Comparison of ENCODE assay signal across 16 cellular contexts in the genomic region with DNA sequence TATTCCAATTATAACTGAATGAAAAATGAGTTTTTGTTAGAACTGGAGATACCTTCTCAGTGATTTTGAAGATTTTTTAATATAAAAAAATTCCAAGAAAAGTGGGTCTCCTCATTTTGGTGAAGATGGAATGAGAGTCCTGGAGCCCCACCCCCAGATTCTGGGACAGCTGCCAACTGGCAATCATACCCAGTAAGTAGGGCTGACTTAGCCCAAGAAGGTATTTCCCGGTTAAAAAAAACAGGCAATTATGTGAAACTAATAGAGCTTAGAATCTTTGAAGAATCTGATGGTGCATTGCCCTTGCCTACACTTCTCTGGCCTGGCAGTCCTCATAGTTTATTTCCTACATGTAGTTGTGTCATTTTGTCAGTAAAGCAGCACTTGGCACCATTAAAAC. TPM values are rescaled to one million over a fixed set of nuclear protein-coding genes. Genes with fewer than 3 reads are reported as not detected.
DNase-seq lines count a peak whose midpoint lies in the region; TF ChIP-seq lines count a peak whose summit lies in the region.
"Had no signal": no experiment of that assay in that cellular context is flagged by ENCODE, and none has a peak within 500 bp of the region (broad histone marks: within the 10 kb centered on the region; RNA-seq: fewer than 3 reads in every experiment).

No MANE protein-coding gene starts in this region.

- DNase-seq in Daoy (ENCODE audit: low read depth) (peak; percentile 17), NCI-H1092 treated with DMSO at 0.1 percent for 48 hours (lab: John Stamatoyannopoulos, UW) (peak; percentile 43), RPMI8226 (peak; percentile 10), iris pigment epithelial cell (ENCODE audit: low read depth) (peak; percentile 19), occipital lobe (lab: John Stamatoyannopoulos, UW) (no peak), esophagus muscularis mucosa (ENCODE audit: extremely low spot score) (no peak), amniotic stem cell (lab: John Stamatoyannopoulos, UW) (no peak)
- DNase-seq: activated CD4-positive, alpha-beta memory T cell treated with anti-CD3 and anti-CD28 coated beads for 36 hours; activated T-cell treated with anti-CD3 and anti-CD28 coated beads, Interleukin-2, amount 50 U/mL, for 24 hours; DMS153; effector memory CD4-positive, alpha-beta T cell; hypothalamus; left lung; stimulated activated CD4-positive, alpha-beta T cell treated with anti-CD3 and anti-CD28 coated beads, Interleukin-4, amount 100 ng/mL, for 1 hour had no signal

- no peak overlapping the region for H3K4me3 ChIP-seq in esophagus muscularis mucosa
- H3K4me3 ChIP-seq: BLaER1, left lung, PC-9 had no signal

- H3K4me1 ChIP-seq in esophagus muscularis mucosa = no peaks in the 10 kb centered on the region
- H3K4me1 ChIP-seq: BLaER1, left lung had no signal

- no peak for TF ChIP-seq CTCF in esophagus muscularis mucosa (IDR thresholded peaks at IDR 0.05)

- peaks cover 0 to 3% (median 0%) of the 10 kb centered on the region in 4 donors for H3K27me3 ChIP-seq in esophagus muscularis mucosa
- H3K27me3 ChIP-seq: BLaER1, left lung had no signal

- TF ChIP-seq POLR2A in esophagus muscularis mucosa (IDR thresholded peaks at IDR 0.05; ENCODE audit: low read depth) = no peak

- H3K9me3 ChIP-seq in esophagus muscularis mucosa = no peaks in the 10 kb centered on the region
- H3K9me3 ChIP-seq: BLaER1, left lung had no signal

- intact Hi-C loops in esophagus muscularis mucosa (cut with DNase I) = no loop called here

- H3K27ac ChIP-seq in esophagus muscularis mucosa (replicated peaks in 1 of 4) = no peak overlapping the region
- H3K27ac ChIP-seq: BLaER1, left lung, PC-9 had no signal

- no peak for TF ChIP-seq EP300 in esophagus muscularis mucosa (IDR thresholded peaks at IDR 0.05)

- H3K36me3 ChIP-seq in esophagus muscularis mucosa = no peaks in the 10 kb centered on the region
- H3K36me3 ChIP-seq: BLaER1, left lung had no signal

- WGBS in esophagus muscularis mucosa = 54% methylated on average over 1 of the region's 1 CpG

RNA-seq across cellular contexts. Expression of gene VWDE, which starts 52.8 kb away (rescaled TPM):
- total RNA-seq in Daoy (2014; rRNA removed; shearing (Covaris generic)) = 0.42 and 0.97 TPM in 2 replicates
- total RNA-seq in occipital lobe (1.4 TPM), esophagus muscularis mucosa (not detected)

Comparison
In these comparisons a context has a peak if more than half of its experiments do, and no peak if none do; other contexts are left out.
1. DNase-seq: peak in Daoy (single experiment), NCI-H1092 treated with DMSO at 0.1 percent for 48 hours (single experiment), RPMI8226 (single experiment) and iris pigment epithelial cell (single experiment); none in occipital lobe (single experiment), esophagus muscularis mucosa (single experiment) and amniotic stem cell (single experiment).